In the genomic region with DNA sequence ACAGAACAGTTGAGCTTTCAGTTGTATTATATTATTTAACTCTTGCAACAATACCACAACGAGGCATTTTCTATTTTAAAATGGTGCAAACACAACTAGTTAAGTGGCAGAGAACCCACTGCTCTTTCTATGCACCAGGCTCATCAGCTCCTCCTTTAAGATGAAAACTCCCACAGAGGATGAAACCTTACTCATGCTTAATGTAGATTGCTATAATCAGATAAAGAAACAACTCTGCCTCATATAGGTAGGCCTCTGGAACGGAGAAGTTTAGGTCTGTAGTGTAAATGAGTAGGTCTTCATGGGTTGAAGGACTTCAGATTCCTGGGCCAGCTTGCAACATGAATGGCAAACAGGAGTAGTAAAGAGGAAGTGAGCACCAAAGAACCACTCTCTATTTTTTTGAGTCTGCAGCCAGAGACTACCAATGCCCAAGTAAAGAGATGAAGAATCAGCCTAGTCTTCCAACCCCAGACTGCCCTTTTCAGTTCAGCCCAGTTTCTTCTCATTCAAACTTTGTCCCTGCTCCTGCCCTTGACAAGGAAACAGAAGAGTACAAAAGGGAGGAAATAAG, we compare ENCODE assay signal across 9 cellular contexts. TPM values are rescaled to one million over a fixed set of nuclear protein-coding genes. Genes with fewer than 3 reads are reported as not detected.
DNase-seq lines count a peak whose midpoint lies in the region; ATAC-seq and TF ChIP-seq lines count a peak whose summit lies in the region.
"Had no signal": no experiment of that assay in that cellular context is flagged by ENCODE, and none has a peak within 500 bp of the region (broad histone marks: within the 10 kb centered on the region; RNA-seq: fewer than 3 reads in every experiment).

No MANE protein-coding gene starts in this region.

- peaks cover 0 to 28% (median 22%) of the 10 kb centered on the region in 4 donors for H3K4me1 ChIP-seq in esophagus muscularis mucosa

- H3K36me3 ChIP-seq in esophagus muscularis mucosa, result peaks cover 0 to 27% (median 2%) of the 10 kb centered on the region in 4 donors

- TF ChIP-seq CTCF in esophagus muscularis mucosa (IDR thresholded peaks at IDR 0.05), result no peak

- WGBS in esophagus muscularis mucosa, result 88% methylated on average over 2 of the region's 2 CpGs

- DNase-seq in esophagus muscularis mucosa (ENCODE audit: extremely low spot score) (no peak), T-helper 9 cell (no peak)
- DNase-seq in activated CD8-positive, alpha-beta memory T cell treated with anti-CD3 and anti-CD28 coated beads, Interleukin-2, amount 50 U/mL, for 4 hours, result no peak
- no peak for DNase-seq in activated CD8-positive, alpha-beta memory T cell treated with anti-CD3 and anti-CD28 coated beads for 24 hours
- no peak for DNase-seq in stimulated activated CD4-positive, alpha-beta T cell treated with anti-CD3 and anti-CD28 coated beads, Interleukin-12 subunit alpha, Interleukin-12 subunit beta, amount 100 ng/mL, for 4 hours

- no peak for TF ChIP-seq EP300 in esophagus muscularis mucosa (IDR thresholded peaks at IDR 0.05)

- no peak for TF ChIP-seq POLR2A in esophagus muscularis mucosa (IDR thresholded peaks at IDR 0.05; ENCODE audit: low read depth)

- ATAC-seq in GM18517 (IDR thresholded peaks at IDR 0.05; ENCODE audit: unreplicated experiment), result peak; percentile 71
- ATAC-seq in GM21515 (IDR thresholded peaks at IDR 0.05; ENCODE audit: unreplicated experiment), result peak; percentile 90
- peak; percentile 67 for ATAC-seq in HG03442 (IDR thresholded peaks at IDR 0.05; ENCODE audit: unreplicated experiment)

- H3K27me3 ChIP-seq in esophagus muscularis mucosa, result no peaks in the 10 kb centered on the region

- intact Hi-C loops in esophagus muscularis mucosa (cut with DNase I), result no loop called here

- H3K9me3 ChIP-seq in esophagus muscularis mucosa, result peaks cover 0 to 11% (median 0%) of the 10 kb centered on the region in 4 donors

- no peak overlapping the region for H3K4me3 ChIP-seq in esophagus muscularis mucosa

- peak overlapping the region; percentile 10 to 24 (median 18) for H3K27ac ChIP-seq in esophagus muscularis mucosa (replicated peaks in 1 of 4)
- H3K27ac ChIP-seq: KMS-11 had no signal

RNA-seq across cellular contexts. Expression of gene HACD4, which starts 33.9 kb away (rescaled TPM):
- 10 to 100 TPM; 13.8 to 25.0 (median 17.9) TPM for total RNA-seq in esophagus muscularis mucosa
